In genomic region chr19:2273356-2274184, GRCh38 we compare ENCODE assay signal across 1 cellular context.
TF ChIP-seq lines count a peak whose summit lies in the region.

No MANE protein-coding gene starts in this region.

TF ChIP-seq in H1, 55 proteins besides CTCF, POLR2A, EP300 and RAD21:
- TF ChIP-seq TBP (IDR thresholded peaks at IDR 0.05; ENCODE audit: low read depth, low read length) (no peak; the same call in 1 of the 2 replicates), ZNF274 (IDR thresholded peaks at IDR 0.05; ENCODE audit: borderline replicate concordance, extremely low read depth, low read length) (no peak), SP1 (IDR thresholded peaks at IDR 0.05; ENCODE audit: low read depth, low read length) (no peak), RBBP5 (IDR thresholded peaks at IDR 0.05; ENCODE audit: borderline replicate concordance, low read depth, low read length) (0 out of 2 replicates have a peak, but pooled peaks have one; percentile 47), JUND (IDR thresholded peaks at IDR 0.05; ENCODE audit: low read length) (peak; percentile 31; the same call in 1 of the 2 replicates), MAFK (IDR thresholded peaks at IDR 0.05; ENCODE audit: low read depth, low read length) (no peak), TAF1 (IDR thresholded peaks at IDR 0.05; ENCODE audit: low read depth, low read length) (peak; percentile 49), ASH2L (IDR thresholded peaks at IDR 0.05; ENCODE audit: low read length) (peak; percentile 41), CHD7 (IDR thresholded peaks at IDR 0.05; ENCODE audit: insufficient replicate concordance, low read length) (no peak), SRF (IDR thresholded peaks at IDR 0.05; ENCODE audit: low read depth, low read length) (0 out of 2 replicates have a peak, but pooled peaks have one; percentile 40), KDM1A (IDR thresholded peaks at IDR 0.05; ENCODE audit: borderline replicate concordance, low read length) (no peak), POU5F1 (IDR thresholded peaks at IDR 0.05; ENCODE audit: low read depth, low read length) (peak; percentile 6; the same call in 1 of the 2 replicates), USF2 (IDR thresholded peaks at IDR 0.05; ENCODE audit: low read length) (no peak), ATF3 (IDR thresholded peaks at IDR 0.05; ENCODE audit: insufficient read depth, low read depth, low read length) (0 out of 2 replicates have a peak, but pooled peaks have one; percentile 34), EZH2 (IDR thresholded peaks at IDR 0.05; ENCODE audit: low read depth, low read length, severe bottlenecking) (no peak), NRF1 (IDR thresholded peaks at IDR 0.05; ENCODE audit: low read depth, low read length) (0 out of 2 replicates have a peak, but pooled peaks have one; percentile 26), MAX (IDR thresholded peaks at IDR 0.05) (peak; percentile 75), HDAC6 (IDR thresholded peaks at IDR 0.05; ENCODE audit: low read depth, low read length) (no peak), GTF2F1 (IDR thresholded peaks at IDR 0.05; ENCODE audit: borderline replicate concordance, low read depth, low read length) (no peak), FOSL1 (IDR thresholded peaks at IDR 0.05; ENCODE audit: insufficient read depth, low read depth, low read length) (no peak), TAF7 (optimal IDR thresholded peaks at IDR 0.05; ENCODE audit: borderline replicate concordance, low read depth, low read length) (peak; percentile 82), CREB1 (IDR thresholded peaks at IDR 0.05) (peak; percentile 74), JUN (IDR thresholded peaks at IDR 0.05; ENCODE audit: low read depth, low read length) (no peak), TCF12 (IDR thresholded peaks at IDR 0.05; ENCODE audit: low read depth, low read length) (0 out of 2 replicates have a peak, but pooled peaks have one; percentile 15), POLR2AphosphoS5 (IDR thresholded peaks at IDR 0.05; ENCODE audit: low read depth, low read length) (peak; percentile 85; the same call in 1 of the 2 replicates), BACH1 (IDR thresholded peaks at IDR 0.05; ENCODE audit: low read length) (no peak), BRCA1 (IDR thresholded peaks at IDR 0.05; ENCODE audit: low read depth, low read length) (no peak), SUZ12 (IDR thresholded peaks at IDR 0.05; ENCODE audit: low read length) (no peak), CBX5 (IDR thresholded peaks at IDR 0.05; ENCODE audit: low read depth, low read length) (no peak), SIN3A (conservative IDR thresholded peaks at IDR 0.05 in 1 of 2, IDR thresholded peaks at IDR 0.05 in 1 of 2; ENCODE audit: low read depth in 1 of 2, low read length in 2 of 2) (peak in 1 of 2 experiments; percentile 83; a peak in 2 of 4 replicates), SAP30 (IDR thresholded peaks at IDR 0.05; ENCODE audit: insufficient read depth, insufficient replicate concordance, low read length) (no peak), YY1 (IDR thresholded peaks at IDR 0.05; ENCODE audit: low read depth, low read length) (peak; percentile 73; the same call in 1 of the 2 replicates), GABPA (IDR thresholded peaks at IDR 0.05; ENCODE audit: borderline replicate concordance, insufficient read depth, low read length) (peak; percentile 98), KDM5A (IDR thresholded peaks at IDR 0.05; ENCODE audit: low read length) (no peak), CHD1 (IDR thresholded peaks at IDR 0.05; ENCODE audit: low read depth, low read length) (no peak), SIX5 (IDR thresholded peaks at IDR 0.05; ENCODE audit: low read depth, low read length) (no peak), EGR1 (IDR thresholded peaks at IDR 0.05; ENCODE audit: borderline replicate concordance, low read depth, low read length) (peak; percentile 59; the same call in 1 of the 2 replicates), CEBPB (IDR thresholded peaks at IDR 0.05; ENCODE audit: low read depth, low read length) (peak; percentile 18; the same call in 1 of the 2 replicates), SP2 (IDR thresholded peaks at IDR 0.05; ENCODE audit: low read length) (no peak), CBX8 (IDR thresholded peaks at IDR 0.05; ENCODE audit: borderline replicate concordance, low read depth, low read length) (no peak), CHD2 (IDR thresholded peaks at IDR 0.05; ENCODE audit: low read length) (peak; percentile 45), TEAD4 (IDR thresholded peaks at IDR 0.05; ENCODE audit: low read depth, low read length) (no peak)
